ENCODE assay signal across 12 cellular contexts in genomic region chr15:38378162-38378560, GRCh38.
DNase-seq lines count a peak whose midpoint lies in the region; ATAC-seq and TF ChIP-seq lines count a peak whose summit lies in the region.
"Had no signal": no experiment of that assay in that cellular context is flagged by ENCODE, and none has a peak within 500 bp of the region (broad histone marks: within the 10 kb centered on the region; RNA-seq: fewer than 3 reads in every experiment).

No MANE protein-coding gene starts in this region.

- TF ChIP-seq CTCF in cardiac fibroblast (IDR thresholded peaks at IDR 0.05; ENCODE audit: low read depth, low read length) (no peak), parathyroid adenoma (IDR thresholded peaks at IDR 0.05) (no peak)

- H3K27me3 ChIP-seq in ACC112 (ENCODE audit: insufficient read depth, low read length) = no peaks in the 10 kb centered on the region
- H3K27me3 ChIP-seq in parathyroid adenoma (ENCODE audit: control insufficient read depth, insufficient read depth, low read length) = no peaks in the 10 kb centered on the region

- no peak overlapping the region for H3K9ac ChIP-seq in parathyroid adenoma

- H2AFZ ChIP-seq in ACC112 (ENCODE audit: low read length, unreplicated experiment) = no peak overlapping the region
- no peak overlapping the region for H2AFZ ChIP-seq in parathyroid adenoma

- intact Hi-C loops in left ventricle myocardium superior (cut with micrococcal nuclease) = no loop called here

- H3K36me3 ChIP-seq in ACC112 (ENCODE audit: insufficient read depth, low read length) (no peaks in the 10 kb centered on the region), parathyroid adenoma (ENCODE audit: control insufficient read depth, insufficient read depth, low read length) (no peaks in the 10 kb centered on the region)

- H3K79me2 ChIP-seq in ACC112 (ENCODE audit: control insufficient read depth, insufficient read depth, low read length, unreplicated experiment) = no peaks in the 10 kb centered on the region
- no peaks in the 10 kb centered on the region for H3K79me2 ChIP-seq in parathyroid adenoma

- peak overlapping the region; percentile 42; the same call in 1 of the 2 replicates for H3K4me3 ChIP-seq in ACC112 (ENCODE audit: low read depth, low read length)
- H3K4me3 ChIP-seq in cardiac fibroblast (replicated peaks in 1 of 2; ENCODE audit: low read depth in 2 of 2, low read length in 2 of 2) = no peak overlapping the region
- H3K4me3 ChIP-seq in parathyroid adenoma (ENCODE audit: low read depth, low read length) = no peak overlapping the region

- peaks cover 4% of the 10 kb centered on the region for H3K4me1 ChIP-seq in ACC112 (ENCODE audit: control insufficient read depth, insufficient read depth, low read length, unreplicated experiment)
- no peaks in the 10 kb centered on the region for H3K4me1 ChIP-seq in parathyroid adenoma

- H3K9me3 ChIP-seq in parathyroid adenoma (ENCODE audit: control insufficient read depth, low read length) = no peaks in the 10 kb centered on the region

- DNase-seq in cardiac fibroblast (ENCODE audit: low read depth in 2 of 2) = peak; percentile 61 to 83
- DNase-seq in left ventricle myocardium superior = peak; percentile 75
- no peak for DNase-seq in RPMI8226
- no peak for DNase-seq in NCI-H1048 (lab: John Stamatoyannopoulos, UW)
- DNase-seq: ACHN; activated CD4-positive, alpha-beta T cell treated with anti-CD3 and anti-CD28 coated beads, Interleukin-2, amount 50 U/mL, for 4 hours; stimulated activated CD4-positive, alpha-beta T cell treated with anti-CD3 and anti-CD28 coated beads, Interleukin-1b, Interleukin-23, amount 100 ng/mL, for 48 hours had no signal

- H3K27ac ChIP-seq in ACC112 (ENCODE audit: low read depth, low read length) = no peak overlapping the region
- peak overlapping the region; percentile 53 for H3K27ac ChIP-seq in parathyroid adenoma

- ATAC-seq in left ventricle myocardium superior (peak; percentile 86), GM21723 (IDR thresholded peaks at IDR 0.05; ENCODE audit: unreplicated experiment) (no peak), GM18867 (IDR thresholded peaks at IDR 0.05; ENCODE audit: unreplicated experiment) (no peak)
- ATAC-seq: HCT116 had no signal

- H3K4me2 ChIP-seq in parathyroid adenoma (ENCODE audit: low read length) = no peak overlapping the region

Comparison
In these comparisons a context has a peak if more than half of its experiments do, and no peak if none do; other contexts are left out.
1. DNase-seq: peak in cardiac fibroblast (2 of 2) and left ventricle myocardium superior (single experiment); none in RPMI8226 (single experiment) and NCI-H1048 (single experiment).